ENCODE assay signal across 8 cellular contexts in the genomic region with DNA sequence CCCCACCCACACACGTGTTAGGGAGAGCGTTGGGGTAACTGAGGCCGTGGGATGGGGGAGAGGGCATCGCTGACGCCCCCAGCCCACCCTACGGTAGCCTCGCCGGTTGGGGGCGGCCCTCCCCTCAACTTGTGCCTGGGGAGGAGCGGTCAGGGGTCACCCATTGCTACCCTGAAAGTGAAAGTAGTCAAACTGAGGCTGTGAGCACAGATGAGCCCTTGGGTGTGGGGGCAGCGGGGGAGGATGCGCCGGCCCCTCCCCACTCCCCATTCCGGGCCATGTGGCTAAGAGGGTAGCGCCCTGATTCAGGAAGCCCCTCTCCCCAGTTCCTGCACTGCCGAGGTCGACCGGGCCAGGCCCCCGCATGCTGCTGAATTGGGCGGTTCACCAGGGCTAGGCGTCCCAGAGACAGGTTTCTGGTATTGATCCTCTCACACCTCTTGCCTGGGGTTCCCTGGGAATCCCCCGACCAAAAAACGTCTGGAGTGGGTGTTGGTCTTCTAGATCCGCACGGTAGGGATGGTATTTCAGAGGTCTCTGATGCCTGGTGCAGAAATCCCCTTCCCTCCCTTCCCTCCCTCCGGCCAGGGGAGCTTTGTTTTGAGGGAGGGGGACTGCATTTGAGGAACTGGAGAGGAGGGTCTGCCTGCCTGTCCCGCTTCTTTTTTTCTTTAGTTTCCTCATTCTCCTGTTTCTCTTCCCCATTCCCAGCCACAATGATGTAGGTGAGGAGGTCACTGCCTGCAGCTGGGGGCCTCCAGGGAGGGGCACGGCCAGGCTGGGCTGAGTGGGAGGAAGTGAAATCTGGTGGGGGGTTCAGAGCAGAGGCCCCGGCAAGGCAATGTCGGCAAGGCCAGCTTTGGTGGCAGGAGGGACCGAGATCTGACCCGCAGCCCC. TPM values are rescaled to one million over a fixed set of nuclear protein-coding genes. Genes with fewer than 3 reads are reported as not detected.
DNase-seq lines count a peak whose midpoint lies in the region; ATAC-seq and TF ChIP-seq lines count a peak whose summit lies in the region.

No MANE protein-coding gene starts in this region.

- no peaks in the 10 kb centered on the region for H3K9me3 ChIP-seq in mesodermal cell (ENCODE audit: control insufficient read depth, low read length)
- no peaks in the 10 kb centered on the region for H3K9me3 ChIP-seq in subcutaneous abdominal adipose tissue (ENCODE audit: control insufficient read depth in 5 of 5, low read length in 5 of 5)

- H3K27me3 ChIP-seq in GM23338 (ENCODE audit: insufficient read depth) (no peaks in the 10 kb centered on the region), subcutaneous abdominal adipose tissue (ENCODE audit: control insufficient read depth in 5 of 5, insufficient read depth in 4 of 5, low read length in 5 of 5) (no peaks in the 10 kb centered on the region)

- no peaks in the 10 kb centered on the region for H3K9me2 ChIP-seq in GM23338 (ENCODE audit: insufficient read depth)

- peaks cover 23% of the 10 kb centered on the region for H3K27me3 Mint-ChIP-seq in GM23338 (ENCODE audit: insufficient read depth, low read depth, poor library complexity)
- no peaks in the 10 kb centered on the region for H3K27me3 Mint-ChIP-seq in chondrocyte (ENCODE audit: low read depth)

- peaks cover 10% of the 10 kb centered on the region for H3F3A ChIP-seq in GM23338 (replicated peaks; ENCODE audit: low read depth)

- H2AFZ ChIP-seq in GM23338, result no peak overlapping the region

- TF ChIP-seq CTCF in GM23338 (conservative IDR thresholded peaks at IDR 0.05; ENCODE audit: low read depth in 2 of 2) (0 out of 4 replicates have a peak, but pooled peaks of 1 of the 2 experiments have one; percentile 11), chondrocyte (IDR thresholded peaks at IDR 0.05) (no peak)

- ATAC-seq in GM23338 (no peak; the same call in 1 of the 3 replicates), HG02970 (IDR thresholded peaks at IDR 0.05; ENCODE audit: low FRiP score, unreplicated experiment) (no peak), GM19324 (IDR thresholded peaks at IDR 0.05; ENCODE audit: low FRiP score, unreplicated experiment) (no peak)

- 4% methylated on average over 10 to 22 of the region's 32 CpGs for WGBS in mesodermal cell (ENCODE audit: insufficient coverage in 2 of 2), 2 experiments

- peak overlapping the region; percentile 77 to 95 (median 89) for H3K9ac ChIP-seq in subcutaneous abdominal adipose tissue (ENCODE audit: low read length in 5 of 5)

- H3K4me3 ChIP-seq in GM23338 (peak overlapping the region; percentile 88), mesodermal cell (ENCODE audit: extremely low read depth, insufficient read depth, low read length, poor library complexity, severe bottlenecking) (peak overlapping the region; percentile 90), subcutaneous abdominal adipose tissue (ENCODE audit: low read depth in 1 of 5, low read length in 5 of 5) (peak overlapping the region; percentile 77 to 96 (median 82))

- H3K36me3 Mint-ChIP-seq in GM23338 (ENCODE audit: low read depth) (no peaks in the 10 kb centered on the region; the same call in 2 of the 3 replicates), chondrocyte (ENCODE audit: low read depth) (no peaks in the 10 kb centered on the region)

- H3K9me3 Mint-ChIP-seq in GM23338 (no peaks in the 10 kb centered on the region), chondrocyte (ENCODE audit: low read depth) (no peaks in the 10 kb centered on the region)

- H3K27ac ChIP-seq in GM23338 (ENCODE audit: low read depth), result no peak overlapping the region
- H3K27ac ChIP-seq in mesodermal cell (ENCODE audit: low read depth, low read length, severe bottlenecking), result peak overlapping the region; percentile 41
- peak overlapping the region; percentile 92 for H3K27ac ChIP-seq in subcutaneous abdominal adipose tissue (ENCODE audit: low read depth, low read length)

- peaks cover 19% of the 10 kb centered on the region for H4K20me1 ChIP-seq in GM23338 (replicated peaks; ENCODE audit: insufficient read depth)

- H3K4me2 ChIP-seq in GM23338, result peak overlapping the region; percentile 97

- peaks cover 60% of the 10 kb centered on the region for H3K4me1 ChIP-seq in GM23338 (ENCODE audit: insufficient read depth)
- peaks cover 57% of the 10 kb centered on the region for H3K4me1 ChIP-seq in mesodermal cell (ENCODE audit: control insufficient read depth, insufficient read depth, low read length, poor library complexity, severe bottlenecking)
- peaks cover 23 to 85% (median 81%) of the 10 kb centered on the region in 5 donors for H3K4me1 ChIP-seq in subcutaneous abdominal adipose tissue (ENCODE audit: control insufficient read depth in 5 of 5, insufficient read depth in 5 of 5, low read length in 5 of 5)

- no peak for DNase-seq in GM23338 (ENCODE audit: low spot score)
- DNase-seq in T-helper 2 cell, result peak in 4 of 5 experiments; percentile 31 to 59 (median 46)
- no peak for DNase-seq in chondrocyte (ENCODE audit: low spot score)
- DNase-seq in GOT3 (lab: John Stamatoyannopoulos, UW), result no peak

- H3K27ac Mint-ChIP-seq in GM23338 (no peak overlapping the region), chondrocyte (ENCODE audit: unreplicated experiment) (peak overlapping the region; percentile 74)

- H3K4me3 Mint-ChIP-seq in GM23338 (peak overlapping the region; percentile 88), chondrocyte (ENCODE audit: unreplicated experiment) (peak overlapping the region; percentile 78)

- no peaks in the 10 kb centered on the region for H3K36me3 ChIP-seq in GM23338 (ENCODE audit: insufficient read depth)
- H3K36me3 ChIP-seq in mesodermal cell (ENCODE audit: control insufficient read depth, insufficient read depth, low read length), result peaks cover 6% of the 10 kb centered on the region
- H3K36me3 ChIP-seq in subcutaneous abdominal adipose tissue (ENCODE audit: control insufficient read depth in 5 of 5, insufficient read depth in 5 of 5, low read length in 5 of 5), result no peaks in the 10 kb centered on the region

- H3K4me1 Mint-ChIP-seq in GM23338 (peaks cover 53% of the 10 kb centered on the region), chondrocyte (ENCODE audit: low read depth) (peaks cover 72% of the 10 kb centered on the region)

- peaks cover 58% of the 10 kb centered on the region for H3K79me2 ChIP-seq in GM23338 (replicated peaks; ENCODE audit: insufficient read depth)

TF ChIP-seq in GM23338, 12 proteins besides CTCF, POLR2A, EP300 and RAD21:
- TF ChIP-seq POLR2AphosphoS5 (IDR thresholded peaks at IDR 0.05; ENCODE audit: low read depth) (peak; percentile 27; the same call in 1 of the 2 replicates), JUNB (IDR thresholded peaks at IDR 0.05; ENCODE audit: unreplicated experiment) (no peak)
TF ChIP-seq in GM23338: peak in this region for 1.

RNA-seq across cellular contexts. Expression of a gene that starts 1.0 kb away (rescaled TPM):
- 59.0 and 59.3 TPM in 2 replicates for total RNA-seq in GM23338 (2014; rRNA removed; shearing (Covaris generic))
- 7.6 and 8.1 TPM in 2 replicates for polyA plus RNA-seq in GM23338 (2016; fragmentation: Nextera tagmentation; extraction: Ambion mirVana)
- total RNA-seq in chondrocyte, result 14.7 to 20.0 TPM (median 18.3 TPM) in 3 replicates
- 25.4 TPM for polyA plus RNA-seq in mesodermal cell (2013, experiment 1 of 2)
- 21.4 TPM for polyA plus RNA-seq in mesodermal cell (2013, experiment 2 of 2)

RNA-seq across cellular contexts. Expression of a gene that starts 37.8 kb away (rescaled TPM):
- total RNA-seq in GM23338 (2014; rRNA removed; shearing (Covaris generic)), result 12.9 and 15.4 TPM in 2 replicates
- 4.8 and 5.3 TPM in 2 replicates for polyA plus RNA-seq in GM23338 (2016; fragmentation: Nextera tagmentation; extraction: Ambion mirVana)
- 14.2 to 16.0 TPM (median 15.7 TPM) in 3 replicates for total RNA-seq in chondrocyte
- 10.8 TPM for polyA plus RNA-seq in mesodermal cell (2013, experiment 1 of 2)
- polyA plus RNA-seq in mesodermal cell (2013, experiment 2 of 2), result 6.9 TPM

Comparison
In these comparisons a context has a peak if more than half of its experiments do, and no peak if none do; other contexts are left out.
1. DNase-seq: peak in T-helper 2 cell (4 of 5); none in GM23338 (single experiment), chondrocyte (single experiment) and GOT3 (single experiment).
2. Peak in every context shown above with its lines, with median percentiles within 50 percentile points of each other: H3K4me3 ChIP-seq.